Comparison of ENCODE assay signal across 11 cellular contexts in the genomic region with DNA sequence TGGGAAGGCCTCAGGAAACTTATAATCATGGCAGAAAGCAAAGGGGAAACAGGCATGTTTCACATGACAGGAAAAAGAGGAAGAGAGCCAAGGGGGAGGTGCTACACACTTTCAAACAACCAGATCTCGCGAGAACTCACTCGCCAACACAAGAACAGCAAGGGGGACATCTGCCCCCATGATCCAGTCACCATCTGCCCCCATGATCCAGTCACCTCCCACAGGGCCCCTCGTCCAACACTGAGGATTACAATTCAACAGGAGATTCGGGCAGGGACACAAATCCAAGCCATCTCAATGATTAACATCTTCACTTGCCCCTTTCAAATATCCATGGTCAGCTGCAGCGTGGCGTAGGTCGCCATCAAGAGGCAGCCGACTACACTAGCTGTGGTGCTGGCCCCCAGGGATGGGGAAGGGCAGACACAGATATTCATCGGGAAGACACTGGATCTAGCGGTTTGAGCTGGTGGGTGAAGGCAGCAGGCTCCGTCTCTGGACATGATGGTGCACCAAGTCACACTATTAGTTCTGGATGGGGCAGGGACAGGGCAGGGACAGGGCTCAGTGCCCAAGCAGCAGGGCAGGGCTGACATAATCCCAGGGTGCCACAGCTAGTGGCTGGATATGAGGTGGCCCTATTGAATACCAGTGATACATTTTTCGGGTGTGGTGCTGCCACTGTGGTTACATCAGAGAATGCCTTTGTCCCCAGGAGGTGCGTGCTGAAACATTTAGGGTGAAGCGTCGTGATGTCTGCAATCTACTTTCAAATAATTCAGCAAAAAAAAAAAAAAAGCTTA. TPM values are rescaled to one million over a fixed set of nuclear protein-coding genes. Genes with fewer than 3 reads are reported as not detected.
DNase-seq lines count a peak whose midpoint lies in the region.
"Had no signal": no experiment of that assay in that cellular context is flagged by ENCODE, and none has a peak within 500 bp of the region (broad histone marks: within the 10 kb centered on the region; RNA-seq: fewer than 3 reads in every experiment).

No MANE protein-coding gene starts in this region.

- H3K4me3 ChIP-seq in neuron (ENCODE audit: low read length): peak overlapping the region; percentile 65
- H3K4me3 ChIP-seq: spleen had no signal

- H3K36me3 ChIP-seq in neuron (ENCODE audit: insufficient read depth, low read length): no peaks in the 10 kb centered on the region
- H3K36me3 ChIP-seq: spleen had no signal

- DNase-seq in G401 (ENCODE audit: low spot score) (peak; percentile 63), NCI-H2171 treated with DMSO at 0.1 percent for 48 hours (lab: John Stamatoyannopoulos, UW) (peak; percentile 51), cerebellar cortex (ENCODE audit: low spot score) (peak; percentile 48), AG08396 (ENCODE audit: low spot score) (no peak)
- DNase-seq in NK-92 treated with Interleukin-12 subunit alpha and Interleukin-12 subunit beta, amount 100 ng/mL, for 24 hours (lab: John Stamatoyannopoulos, UW): no peak
- no peak for DNase-seq in activated CD4-positive, CD25-positive, alpha-beta regulatory T cell treated with anti-CD3 and anti-CD28 coated beads, Interleukin-2, amount 50 U/mL, for 72 hours
- no peak for DNase-seq in effector CD8-positive, alpha-beta T cell (lab: John Stamatoyannopoulos, UW)
- DNase-seq: activated CD4-positive, alpha-beta T cell treated with anti-CD3 and anti-CD28 coated beads for 1 hour; NCI-H1105 treated with DMSO at 0.1 percent for 48 hours; spleen had no signal

- in situ Hi-C loops in G401 (cut with HindIII; ENCODE audit: low sequenced_read_pairs): no loop called here

- peaks cover 3% of the 10 kb centered on the region for H3K9me3 ChIP-seq in neuron (ENCODE audit: low read length)

- peaks cover 30% of the 10 kb centered on the region for H3K4me1 ChIP-seq in neuron (ENCODE audit: insufficient read depth, low read length)
- H3K4me1 ChIP-seq: spleen had no signal

- peak overlapping the region; percentile 1 for H2AFZ ChIP-seq in neuron (ENCODE audit: low read depth, low read length)

- no peaks in the 10 kb centered on the region for H3K27me3 ChIP-seq in neuron (ENCODE audit: insufficient read depth, low read length)
- H3K27me3 ChIP-seq: spleen had no signal

RNA-seq across cellular contexts. Expression of gene TUBB2B, which starts 31.6 kb away (rescaled TPM):
- 31.6 and 39.2 TPM in 2 replicates for total RNA-seq in G401 (2014; rRNA removed; shearing (Covaris generic))

RNA-seq across cellular contexts. Expression of gene TUBB2A, which starts 38.6 kb away (rescaled TPM):
- 169 and 184 TPM in 2 replicates for total RNA-seq in G401 (2014; rRNA removed; shearing (Covaris generic))

Comparison
In these comparisons a context has a peak if more than half of its experiments do, and no peak if none do; other contexts are left out.
1. DNase-seq: peak in G401 (single experiment), NCI-H2171 treated with DMSO at 0.1 percent for 48 hours (single experiment) and cerebellar cortex (single experiment); none in NK-92 treated with Interleukin-12 subunit alpha and Interleukin-12 subunit beta, amount 100 ng/mL, for 24 hours (single experiment), AG08396 (single experiment), activated CD4-positive, CD25-positive, alpha-beta regulatory T cell treated with anti-CD3 and anti-CD28 coated beads, Interleukin-2, amount 50 U/mL, for 72 hours (single experiment) and effector CD8-positive, alpha-beta T cell (single experiment).